Comparison of ENCODE assay signal across 8 cellular contexts in genomic region chr12:80269953-80270552, GRCh38.
A peak's percentile ranks its signal among the peaks of the same experiment; 100 is the strongest.
DNase-seq lines count a peak whose midpoint lies in the region; ATAC-seq and TF ChIP-seq lines count a peak whose summit lies in the region.

No MANE protein-coding gene starts in this region.

- H3K27ac ChIP-seq in liver (ENCODE audit: low read depth in 1 of 2, low read length in 2 of 2), result no peak overlapping the region

- H3K4me1 ChIP-seq in liver (ENCODE audit: control insufficient read depth in 4 of 4, insufficient read depth in 4 of 4, low read length in 3 of 4), result peaks cover 0 to 4% (median 0%) of the 10 kb centered on the region in 4 donors

- no peaks in the 10 kb centered on the region for H3K9me3 ChIP-seq in liver (ENCODE audit: control insufficient read depth in 4 of 4, low read length in 3 of 4)

- H3K27me3 ChIP-seq in liver (ENCODE audit: control insufficient read depth in 4 of 4, insufficient read depth in 4 of 4, low read length in 3 of 4), result no peaks in the 10 kb centered on the region

- WGBS in liver, result 24% methylated on average over 4 of the region's 4 CpGs

- H3K9ac ChIP-seq in liver (ENCODE audit: low read depth in 1 of 2, low read length in 2 of 2), result no peak overlapping the region

- peak; percentile 41 for DNase-seq in NCI-H1092 treated with DMSO at 0.1 percent for 48 hours (lab: John Stamatoyannopoulos, UW)
- DNase-seq in NCI-H1092 (lab: John Stamatoyannopoulos, UW), result no peak
- DNase-seq in NCI-H345 (lab: John Stamatoyannopoulos, UW), result peak; percentile 31
- DNase-seq in cardiac fibroblast (ENCODE audit: low read depth in 2 of 2), result peak; percentile 67 to 73
- no peak for DNase-seq in T-helper 9 cell
- DNase-seq in GM19238 (ENCODE audit: insufficient read length, low spot score), result no peak

- no peak overlapping the region for H3K4me3 ChIP-seq in cardiac fibroblast (replicated peaks in 1 of 2; ENCODE audit: low read depth in 2 of 2, low read length in 2 of 2)
- no peak overlapping the region for H3K4me3 ChIP-seq in liver (ENCODE audit: low read depth in 1 of 3, low read length in 3 of 3)

- ATAC-seq in HG02884 (IDR thresholded peaks at IDR 0.05; ENCODE audit: unreplicated experiment), result peak; percentile 51

- no peaks in the 10 kb centered on the region for H3K36me3 ChIP-seq in liver (ENCODE audit: control insufficient read depth in 4 of 4, insufficient read depth in 3 of 4, low read depth in 1 of 4, low read length in 3 of 4)

- peak; percentile 50 for TF ChIP-seq CTCF in cardiac fibroblast (IDR thresholded peaks at IDR 0.05; ENCODE audit: low read depth, low read length)
- peak; percentile 41 for TF ChIP-seq CTCF in liver (IDR thresholded peaks at IDR 0.05; ENCODE audit: low read depth, low read length, missing input control)

- peak; percentile 76 to 84 for TF ChIP-seq RAD21 in liver (IDR thresholded peaks at IDR 0.05)

TF ChIP-seq in liver, 16 proteins besides CTCF, POLR2A, EP300 and RAD21:
- TF ChIP-seq SP1 (IDR thresholded peaks at IDR 0.05) (no peak), REST (IDR thresholded peaks at IDR 0.05) (no peak), HNF4G (IDR thresholded peaks at IDR 0.05) (no peak), MAX (IDR thresholded peaks at IDR 0.05) (no peak), TAF1 (conservative IDR thresholded peaks at IDR 0.05) (no peak), RXRA (IDR thresholded peaks at IDR 0.05) (no peak), ZBTB33 (IDR thresholded peaks at IDR 0.05) (no peak), YY1 (IDR thresholded peaks at IDR 0.05) (no peak), HNF4A (conservative IDR thresholded peaks at IDR 0.05) (no peak), GABPA (IDR thresholded peaks at IDR 0.05 in 1 of 2, conservative IDR thresholded peaks at IDR 0.05 in 1 of 2) (no peak), ATF3 (IDR thresholded peaks at IDR 0.05) (no peak), NR2F2 (IDR thresholded peaks at IDR 0.05) (no peak), FOXA1 (IDR thresholded peaks at IDR 0.05) (no peak), EGR1 (IDR thresholded peaks at IDR 0.05; ENCODE audit: low read depth in 2 of 2) (no peak), FOXA2 (IDR thresholded peaks at IDR 0.05) (no peak), JUND (IDR thresholded peaks at IDR 0.05) (no peak)

Comparison
In these comparisons a context has a peak if more than half of its experiments do, and no peak if none do; other contexts are left out.
1. DNase-seq: peak in NCI-H1092 treated with DMSO at 0.1 percent for 48 hours (single experiment), NCI-H345 (single experiment) and cardiac fibroblast (2 of 2); none in NCI-H1092 (single experiment), T-helper 9 cell (single experiment) and GM19238 (single experiment).